Comparison of ENCODE assay signal across 16 cellular contexts in genomic region chr14:66268802-66269334, GRCh38.
DNase-seq lines count a peak whose midpoint lies in the region; FAIRE-seq lines count a peak whose summit lies in the region.
"Had no signal": no experiment of that assay in that cellular context is flagged by ENCODE, and none has a peak within 500 bp of the region (broad histone marks: within the 10 kb centered on the region; RNA-seq: fewer than 3 reads in every experiment).

No MANE protein-coding gene starts in this region.

- FAIRE-seq in urothelium cell line (lab: Jason Lieb, UNC) = peak; percentile 58
- FAIRE-seq: GM12878 had no signal

- in situ Hi-C loops in SK-MEL-5 (cut with HindIII; ENCODE audit: low pct_unique_long_range_greater_than_20kb, low sequenced_read_pairs) = no loop called here

- peak; percentile 96 for DNase-seq in COLO829 (ENCODE audit: low spot score)
- peak; percentile 87 for DNase-seq in SK-MEL-5 (ENCODE audit: low read depth, low spot score)
- DNase-seq in islet precursor cell = peak; percentile 71
- peak; percentile 49 for DNase-seq in urothelium cell line (ENCODE audit: low spot score)
- DNase-seq in UCSD-AML1 (lab: John Stamatoyannopoulos, UW; ENCODE audit: unreplicated experiment) = no peak
- no peak for DNase-seq in dermis blood vessel endothelial cell
- DNase-seq in NCI-H146 (lab: John Stamatoyannopoulos, UW) = no peak
- DNase-seq: 8988T; Calu3; CD4-positive, alpha-beta memory T cell; DMS79 treated with DMSO at 0.1 percent for 48 hours; GF-D8; GOT3; H7; HFFc6 had no signal

Comparison
In these comparisons a context has a peak if more than half of its experiments do, and no peak if none do; other contexts are left out.
1. DNase-seq: peak in COLO829 (single experiment), SK-MEL-5 (single experiment), islet precursor cell (single experiment) and urothelium cell line (single experiment); none in UCSD-AML1 (single experiment), dermis blood vessel endothelial cell (single experiment) and NCI-H146 (single experiment).